Comparison of ENCODE assay signal across 8 cellular contexts in the genomic region with DNA sequence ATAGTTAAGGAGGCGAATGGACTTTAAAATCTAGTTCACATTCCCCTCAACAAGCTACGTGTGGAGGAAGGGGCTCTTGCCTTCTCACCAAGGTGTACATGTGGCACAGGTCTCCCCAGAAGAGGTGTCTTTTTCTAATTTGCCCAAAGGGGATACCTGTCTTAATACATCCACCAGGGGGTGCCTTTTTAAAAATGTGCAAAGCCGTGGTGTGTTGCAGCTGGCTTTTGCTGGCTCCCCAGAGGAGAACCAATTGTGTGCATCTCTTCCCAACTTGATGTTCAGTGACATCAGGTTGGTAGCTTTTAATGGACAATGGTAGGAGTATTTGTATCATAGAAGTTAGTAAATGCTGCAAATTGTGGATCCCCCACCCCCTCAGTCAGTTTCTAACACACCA. TPM values are rescaled to one million over a fixed set of nuclear protein-coding genes. Genes with fewer than 3 reads are reported as not detected.
A peak's percentile ranks its signal among the peaks of the same experiment; 100 is the strongest.
DNase-seq lines count a peak whose midpoint lies in the region; ATAC-seq, FAIRE-seq and TF ChIP-seq lines count a peak whose summit lies in the region.

No MANE protein-coding gene starts in this region.

- H3K27me3 Mint-ChIP-seq in activated T-helper 1 cell treated with anti-CD3 and anti-CD28 coated beads, Interleukin-12 subunit alpha, Interleukin-12 subunit beta, Interleukin-2, Interleukin-4 antibody, amounts not matched to agents 30 ng/mL and 10 ng/mL and 1 ng/mL, durations not matched to agents 14 hours and 24 hours and 36 hours (ENCODE audit: insufficient read depth): no peaks in the 10 kb centered on the region

- no peaks in the 10 kb centered on the region for H3K9me1 ChIP-seq in keratinocyte (ENCODE audit: control insufficient read depth, extremely low read depth, insufficient read depth, low read length)

- peak; percentile 0 for DNase-seq in COR-L47 (lab: John Stamatoyannopoulos, UW)
- DNase-seq in MM.1S: peak; percentile 64
- peak; percentile 26 for DNase-seq in activated T-helper 1 cell treated with anti-CD3 and anti-CD28 coated beads, Interleukin-12 subunit alpha, Interleukin-12 subunit beta, Interleukin-2, Interleukin-4 antibody, amounts not matched to agents 30 ng/mL and 10 ng/mL and 1 ng/mL, durations not matched to agents 14 hours and 24 hours and 36 hours (ENCODE audit: low spot score)
- DNase-seq in keratinocyte (ENCODE audit: low read depth, low spot score): no peak
- no peak for DNase-seq in ecto neural progenitor cell (ENCODE audit: low spot score)

- FAIRE-seq in keratinocyte (lab: Jason Lieb, UNC): no peak

- no peak overlapping the region for H2AFZ ChIP-seq in MM.1S (ENCODE audit: low read length)
- H2AFZ ChIP-seq in keratinocyte (ENCODE audit: control insufficient read depth, low read length): no peak overlapping the region

- H3K79me2 ChIP-seq in MM.1S (ENCODE audit: low read length): no peaks in the 10 kb centered on the region
- H3K79me2 ChIP-seq in keratinocyte (ENCODE audit: control insufficient read depth, insufficient read depth, low read length): no peaks in the 10 kb centered on the region

- TF ChIP-seq CTCF in MM.1S (IDR thresholded peaks at IDR 0.05; ENCODE audit: low read length) (peak; percentile 69), keratinocyte (optimal IDR thresholded peaks at IDR 0.05 in 1 of 3, IDR thresholded peaks at IDR 0.05 in 1 of 3, conservative IDR thresholded peaks at IDR 0.05 in 1 of 3; ENCODE audit: extremely low read depth in 1 of 3, insufficient read depth in 2 of 3, low read length in 3 of 3) (peak in 2 of 3 experiments; percentile 13 to 32)

- H3K27me3 ChIP-seq in MM.1S (replicated peaks; ENCODE audit: insufficient read depth, low read length): no peaks in the 10 kb centered on the region
- no peaks in the 10 kb centered on the region for H3K27me3 ChIP-seq in keratinocyte (ENCODE audit: control insufficient read depth, extremely low read depth, insufficient read depth, low read length)

- dilution Hi-C loops in keratinocyte (cut with MboI; ENCODE audit: extremely low pct_ligation_motif_present, low sequenced_read_pairs): no loop called here

- ATAC-seq in GM19467 (IDR thresholded peaks at IDR 0.05; ENCODE audit: unreplicated experiment) (peak; percentile 40), HG02870 (IDR thresholded peaks at IDR 0.05; ENCODE audit: unreplicated experiment) (no peak), HG03175 (IDR thresholded peaks at IDR 0.05; ENCODE audit: unreplicated experiment) (no peak)

- H3K27ac Mint-ChIP-seq in activated T-helper 1 cell treated with anti-CD3 and anti-CD28 coated beads, Interleukin-12 subunit alpha, Interleukin-12 subunit beta, Interleukin-2, Interleukin-4 antibody, amounts not matched to agents 30 ng/mL and 10 ng/mL and 1 ng/mL, durations not matched to agents 14 hours and 24 hours and 36 hours: peak overlapping the region; percentile 61

- no peak overlapping the region for H3K9ac ChIP-seq in MM.1S (ENCODE audit: low read length)
- H3K9ac ChIP-seq in keratinocyte (ENCODE audit: control insufficient read depth, extremely low read depth, insufficient read depth, low read length): no peak overlapping the region

- no peak overlapping the region for H3K27ac ChIP-seq in MM.1S (ENCODE audit: low read length)
- no peak overlapping the region for H3K27ac ChIP-seq in keratinocyte (ENCODE audit: control insufficient read depth, insufficient read depth, low read length)

- no peaks in the 10 kb centered on the region for H3K9me2 ChIP-seq in MM.1S (replicated peaks; ENCODE audit: insufficient read depth, low read length)

- H3K4me2 ChIP-seq in MM.1S (ENCODE audit: low read depth, low read length) (no peak overlapping the region), keratinocyte (ENCODE audit: control insufficient read depth, extremely low read depth, insufficient read depth, low read depth, low read length) (no peak overlapping the region)

- H3K9me3 Mint-ChIP-seq in activated T-helper 1 cell treated with anti-CD3 and anti-CD28 coated beads, Interleukin-12 subunit alpha, Interleukin-12 subunit beta, Interleukin-2, Interleukin-4 antibody, amounts not matched to agents 30 ng/mL and 10 ng/mL and 1 ng/mL, durations not matched to agents 14 hours and 24 hours and 36 hours: peaks cover 39% of the 10 kb centered on the region

- no peaks in the 10 kb centered on the region for H3F3A ChIP-seq in MM.1S (ENCODE audit: insufficient read depth, low read length)

- intact Hi-C loops in activated T-helper 1 cell treated with anti-CD3 and anti-CD28 coated beads, Interleukin-12 subunit alpha, Interleukin-12 subunit beta, Interleukin-2, Interleukin-4 antibody, amounts not matched to agents 30 ng/mL and 10 ng/mL and 1 ng/mL, durations not matched to agents 14 hours and 24 hours and 36 hours (cut with micrococcal nuclease): loop anchor here (1.0 to 5.0 kb wide), 4 partner anchors 33 to 92 kb away; a partner anchor contains a TSS

- H3K36me3 ChIP-seq in MM.1S (replicated peaks; ENCODE audit: insufficient read depth, low read length): peaks cover 4% of the 10 kb centered on the region; the same call in 1 of the 2 replicates
- H3K36me3 ChIP-seq in keratinocyte (ENCODE audit: control insufficient read depth in 2 of 2, extremely low read depth in 1 of 2, insufficient read depth in 2 of 2, low read length in 2 of 2): peaks cover 0 to 4% of the 10 kb centered on the region in 2 experiments

- H3K4me1 ChIP-seq in MM.1S (ENCODE audit: low read length): peaks cover 16% of the 10 kb centered on the region
- H3K4me1 ChIP-seq in keratinocyte (ENCODE audit: control insufficient read depth, extremely low read depth, insufficient read depth, low read length): no peaks in the 10 kb centered on the region

- H3K9me3 ChIP-seq in MM.1S (replicated peaks; ENCODE audit: insufficient read depth, low read length): no peaks in the 10 kb centered on the region
- peaks cover 5% of the 10 kb centered on the region for H3K9me3 ChIP-seq in keratinocyte (ENCODE audit: control insufficient read depth, low read depth, low read length)

- H4K20me1 ChIP-seq in MM.1S (ENCODE audit: insufficient read depth, low read length) (no peaks in the 10 kb centered on the region), keratinocyte (ENCODE audit: control insufficient read depth, extremely low read depth, insufficient read depth, low read length) (no peaks in the 10 kb centered on the region)

- H3K4me1 Mint-ChIP-seq in activated T-helper 1 cell treated with anti-CD3 and anti-CD28 coated beads, Interleukin-12 subunit alpha, Interleukin-12 subunit beta, Interleukin-2, Interleukin-4 antibody, amounts not matched to agents 30 ng/mL and 10 ng/mL and 1 ng/mL, durations not matched to agents 14 hours and 24 hours and 36 hours (ENCODE audit: low read depth): peaks cover 12% of the 10 kb centered on the region

- H3K4me3 ChIP-seq in MM.1S (ENCODE audit: low read length): no peak overlapping the region
- H3K4me3 ChIP-seq in keratinocyte (ENCODE audit: control insufficient read depth in 2 of 3, extremely low read depth in 1 of 3, insufficient read depth in 2 of 3, low read depth in 1 of 3, low read length in 3 of 3): no peak overlapping the region

- H3K4me3 Mint-ChIP-seq in activated T-helper 1 cell treated with anti-CD3 and anti-CD28 coated beads, Interleukin-12 subunit alpha, Interleukin-12 subunit beta, Interleukin-2, Interleukin-4 antibody, amounts not matched to agents 30 ng/mL and 10 ng/mL and 1 ng/mL, durations not matched to agents 14 hours and 24 hours and 36 hours: no peak overlapping the region

- peaks cover 48% of the 10 kb centered on the region for H3K36me3 Mint-ChIP-seq in activated T-helper 1 cell treated with anti-CD3 and anti-CD28 coated beads, Interleukin-12 subunit alpha, Interleukin-12 subunit beta, Interleukin-2, Interleukin-4 antibody, amounts not matched to agents 30 ng/mL and 10 ng/mL and 1 ng/mL, durations not matched to agents 14 hours and 24 hours and 36 hours (ENCODE audit: low read depth)

RNA-seq across cellular contexts. Expression of a gene that starts 33.8 kb away (rescaled TPM):
- total RNA-seq in activated T-helper 1 cell treated with anti-CD3 and anti-CD28 coated beads, Interleukin-12 subunit alpha, Interleukin-12 subunit beta, Interleukin-2, Interleukin-4 antibody, amounts not matched to agents 30 ng/mL and 10 ng/mL and 1 ng/mL, durations not matched to agents 14 hours and 24 hours and 36 hours: 16.7 and 17.9 TPM in 2 replicates
- 11.3 to 15.8 TPM (median 11.8 TPM) in 3 replicates for polyA plus RNA-seq in keratinocyte
- 5.2 TPM for polyA plus RNA-seq in keratinocyte (2011; ENCODE audit: low read depth)
- 10.6 and 17.0 TPM in 2 replicates for polyA plus RNA-seq in keratinocyte (2011; cell fraction: cytosol; rRNA removed)
- polyA plus RNA-seq in keratinocyte (2011; cell fraction: nucleus; rRNA removed): 5.2 and 6.6 TPM in 2 replicates
- 7.6 and 14.4 TPM in 2 replicates for polyA plus RNA-seq in keratinocyte (2012; ENCODE audit: low replicate concordance)
- 5.2 to 13.9 TPM (median 9.2 TPM) in 3 replicates for polyA minus RNA-seq in keratinocyte
- polyA minus RNA-seq in keratinocyte (2011; cell fraction: cytosol; rRNA and poly(A)+ RNA removed): 9.8 TPM
- polyA minus RNA-seq in keratinocyte (2011; cell fraction: nucleus; rRNA and poly(A)+ RNA removed): 4.5 and 6.9 TPM in 2 replicates

RNA-seq across cellular contexts. Expression of a gene that starts 50.5 kb away (rescaled TPM):
- total RNA-seq in activated T-helper 1 cell treated with anti-CD3 and anti-CD28 coated beads, Interleukin-12 subunit alpha, Interleukin-12 subunit beta, Interleukin-2, Interleukin-4 antibody, amounts not matched to agents 30 ng/mL and 10 ng/mL and 1 ng/mL, durations not matched to agents 14 hours and 24 hours and 36 hours: 7.9 and 8.9 TPM in 2 replicates
- 0.05 to 0.45 TPM (median 0.17 TPM) in 3 replicates for polyA plus RNA-seq in keratinocyte
- not detected for polyA plus RNA-seq in keratinocyte (2011; ENCODE audit: low read depth)
- polyA plus RNA-seq in keratinocyte (2011; cell fraction: cytosol; rRNA removed): 0.10 and 0.18 TPM in 2 replicates
- polyA plus RNA-seq in keratinocyte (2011; cell fraction: nucleus; rRNA removed): 0.45 TPM in 1 of 2 replicates, not detected in the other
- polyA plus RNA-seq in keratinocyte (2012; ENCODE audit: low replicate concordance): 0.28 TPM in 1 of 2 replicates, not detected in the other
- 0.23 to 1.1 TPM in 2 of 3 replicates, not detected in the other for polyA minus RNA-seq in keratinocyte
- not detected for polyA minus RNA-seq in keratinocyte (2011; cell fraction: cytosol; rRNA and poly(A)+ RNA removed)
- not detected in 2 replicates for polyA minus RNA-seq in keratinocyte (2011; cell fraction: nucleus; rRNA and poly(A)+ RNA removed)

Comparison
In these comparisons a context has a peak if more than half of its experiments do, and no peak if none do; other contexts are left out.
1. DNase-seq: peak in COR-L47 (single experiment), MM.1S (single experiment) and activated T-helper 1 cell treated with anti-CD3 and anti-CD28 coated beads, Interleukin-12 subunit alpha, Interleukin-12 subunit beta, Interleukin-2, Interleukin-4 antibody, amounts not matched to agents 30 ng/mL and 10 ng/mL and 1 ng/mL, durations not matched to agents 14 hours and 24 hours and 36 hours (single experiment); none in keratinocyte (single experiment) and ecto neural progenitor cell (single experiment).